39 cellular contexts compared by ENCODE assay signal in genomic region chr16:21236831-21237230, GRCh38. TPM values are rescaled to one million over a fixed set of nuclear protein-coding genes. Genes with fewer than 3 reads are reported as not detected.
"Had no signal": no experiment of that assay in that cellular context is flagged by ENCODE, and none has a peak within 500 bp of the region (broad histone marks: within the 10 kb centered on the region; RNA-seq: fewer than 3 reads in every experiment).

No MANE protein-coding gene starts in this region.

- DNase-seq: activated effector memory CD4-positive, alpha-beta T cell treated with anti-CD3 and anti-CD28 coated beads, Interleukin-2, amount 50 U/mL, for 16 hours; activated effector memory CD4-positive, alpha-beta T cell treated with Interleukin-2 at 50 U/mL for 16 hours; activated gamma-delta T cell; activated gamma-delta T cell treated with Interleukin-2 at 50 U/mL for 16 hours; activated naive CD4-positive, alpha-beta T cell; activated naive CD4-positive, alpha-beta T cell treated with anti-CD3 and anti-CD28 coated beads for 36 hours; activated naive CD4-positive, alpha-beta T cell treated with anti-CD3 and anti-CD28 coated beads, Interleukin-2, amount 10 ng/mL, durations not matched to agents 7 days and 5 days; activated naive CD4-positive, alpha-beta T cell treated with anti-CD3 and anti-CD28 coated beads, Interleukin-2, amount 50 U/mL, for 16 hours; activated naive CD4-positive, alpha-beta T cell treated with Interleukin-2 at 50 U/mL for 16 hours; activated naive CD8-positive, alpha-beta T cell treated with anti-CD3 and anti-CD28 coated beads for 36 hours; activated naive CD8-positive, alpha-beta T cell treated with anti-CD3 and anti-CD28 coated beads, Interleukin-2, amount 10 ng/mL, durations not matched to agents 7 days and 5 days; activated naive CD8-positive, alpha-beta T cell treated with anti-CD3 and anti-CD28 coated beads, Interleukin-2, amount 50 U/mL, for 24 hours; activated T-cell treated with anti-CD3 and anti-CD28 coated beads for 4 hours; activated T-cell treated with anti-CD3 and anti-CD28 coated beads, Interleukin-2, amount 50 U/mL, for 1 hour; activated T-cell treated with anti-CD3 and anti-CD28 coated beads, Interleukin-2, amount 50 U/mL, for 24 hours; activated T-cell treated with anti-CD3 and anti-CD28 coated beads, Interleukin-2, amount 50 U/mL, for 4 hours; activated T-cell treated with anti-CD3 and anti-CD28 coated beads, Interleukin-2, amount 50 U/mL, for 48 hours; activated T-cell treated with anti-CD3 and anti-CD28 coated beads, Interleukin-2, amount 50 U/mL, for 72 hours; adrenal gland; amniotic stem cell; amygdala; anterior cingulate cortex; aorta; body of pancreas; brain microvascular endothelial cell; caudate nucleus; central memory CD4-positive, alpha-beta T cell; cerebellar nuclear complex had no signal

- FAIRE-seq: astrocyte, bronchial epithelial cell had no signal

- H3K27ac ChIP-seq: adrenal gland, ascending aorta, body of pancreas, brain microvascular endothelial cell, breast epithelium, cardiac muscle cell had no signal

- H3K9me3 ChIP-seq: adrenal gland, ascending aorta, body of pancreas, breast epithelium had no signal

- H3K4me1 ChIP-seq: adrenal gland, ascending aorta, breast epithelium had no signal

- H3K4me3 ChIP-seq: adrenal gland, ascending aorta, body of pancreas, breast epithelium, cardiac muscle cell had no signal

- H3K36me3 ChIP-seq: adrenal gland, ascending aorta, brain microvascular endothelial cell, breast epithelium, cardiac muscle cell had no signal

- ATAC-seq: activated naive CD4-positive, alpha-beta T cell treated with anti-CD3 and anti-CD28 coated beads, Interleukin-2, amount 50 U/mL, for 72 hours; activated naive CD8-positive, alpha-beta T cell treated with anti-CD3 and anti-CD28 coated beads, Interleukin-2, amount 50 U/mL, for 24 hours; activated T-cell treated with anti-CD3 and anti-CD28 coated beads, Interleukin-2, amount 50 U/mL, for 4 hours; activated T-cell treated with anti-CD3 and anti-CD28 coated beads, Interleukin-2, amount 50 U/mL, for 72 hours; activated T-helper 17 cell treated with anti-CD3 and anti-CD28 coated beads, Interleukin-2, amount 50 U/mL, for 72 hours; body of pancreas had no signal

- H3K27me3 ChIP-seq: adrenal gland, ascending aorta, body of pancreas, brain microvascular endothelial cell, breast epithelium, cardiac muscle cell had no signal

RNA-seq across cellular contexts. Expression of gene ANKS4B, which starts 3.3 kb away (rescaled TPM):
- total RNA-seq: activated naive CD4-positive, alpha-beta T cell treated with anti-CD3 and anti-CD28 coated beads, Interleukin-2, amount 50 U/mL, for 72 hours; activated naive CD8-positive, alpha-beta T cell treated with anti-CD3 and anti-CD28 coated beads for 36 hours; activated naive CD8-positive, alpha-beta T cell treated with anti-CD3 and anti-CD28 coated beads, Interleukin-2, amount 10 ng/mL, durations not matched to agents 7 days and 5 days; activated T-cell treated with anti-CD3 and anti-CD28 coated beads, Interleukin-2, amount 50 U/mL, for 4 hours; activated T-cell treated with anti-CD3 and anti-CD28 coated beads, Interleukin-2, amount 50 U/mL, for 72 hours; activated T-helper 1 cell treated with anti-CD3 and anti-CD28 coated beads, Interleukin-12 subunit alpha, Interleukin-12 subunit beta, Interleukin-2, Interleukin-4 antibody, amounts not matched to agents 30 ng/mL and 10 ng/mL and 1 ng/mL, durations not matched to agents 14 hours and 24 hours and 36 hours; activated T-helper 17 cell treated with anti-CD3 and anti-CD28 coated beads, Interleukin-2, amount 50 U/mL, for 72 hours; activated T-helper 2 cell treated with anti-CD3 and anti-CD28 coated beads, Interferon-gamma antibody, Interleukin-2, Interleukin-4, amounts not matched to agents 10 μg/mL and 5 μg/mL and 100 μg/mL, durations not matched to agents 14 hours and 24 hours and 36 hours; adrenal gland; aorta; ascending aorta; astrocyte; bronchial epithelial cell; cardiac muscle cell; cardiac septum had no signal
- polyA plus RNA-seq: adrenal gland, cardiac muscle cell had no signal

RNA-seq across cellular contexts. Expression of gene ZP2, which starts 25.5 kb away (rescaled TPM):
- total RNA-seq: activated naive CD4-positive, alpha-beta T cell treated with anti-CD3 and anti-CD28 coated beads for 36 hours; activated naive CD4-positive, alpha-beta T cell treated with anti-CD3 and anti-CD28 coated beads, Interleukin-2, amount 50 U/mL, for 72 hours; activated naive CD8-positive, alpha-beta T cell treated with anti-CD3 and anti-CD28 coated beads for 36 hours; activated naive CD8-positive, alpha-beta T cell treated with anti-CD3 and anti-CD28 coated beads, Interleukin-2, amount 10 ng/mL, durations not matched to agents 7 days and 5 days; activated T-cell treated with anti-CD3 and anti-CD28 coated beads, Interleukin-2, amount 50 U/mL, for 4 hours; activated T-cell treated with anti-CD3 and anti-CD28 coated beads, Interleukin-2, amount 50 U/mL, for 72 hours; activated T-helper 1 cell treated with anti-CD3 and anti-CD28 coated beads, Interleukin-12 subunit alpha, Interleukin-12 subunit beta, Interleukin-2, Interleukin-4 antibody, amounts not matched to agents 30 ng/mL and 10 ng/mL and 1 ng/mL, durations not matched to agents 14 hours and 24 hours and 36 hours; activated T-helper 17 cell treated with anti-CD3 and anti-CD28 coated beads, Interleukin-2, amount 50 U/mL, for 72 hours; activated T-helper 2 cell treated with anti-CD3 and anti-CD28 coated beads, Interferon-gamma antibody, Interleukin-2, Interleukin-4, amounts not matched to agents 10 μg/mL and 5 μg/mL and 100 μg/mL, durations not matched to agents 14 hours and 24 hours and 36 hours; adrenal gland; aorta; ascending aorta; astrocyte; body of pancreas; breast epithelium; bronchial epithelial cell; cardiac muscle cell; cardiac septum had no signal
- polyA plus RNA-seq: adipose tissue, adrenal gland, aorta, cardiac muscle cell had no signal

RNA-seq across cellular contexts. Expression of gene CRYM, which starts 41.3 kb away (rescaled TPM):
- total RNA-seq: activated naive CD4-positive, alpha-beta T cell treated with anti-CD3 and anti-CD28 coated beads for 36 hours; activated naive CD4-positive, alpha-beta T cell treated with anti-CD3 and anti-CD28 coated beads, Interleukin-2, amount 50 U/mL, for 72 hours; activated naive CD8-positive, alpha-beta T cell treated with anti-CD3 and anti-CD28 coated beads for 36 hours; activated naive CD8-positive, alpha-beta T cell treated with anti-CD3 and anti-CD28 coated beads, Interleukin-2, amount 10 ng/mL, durations not matched to agents 7 days and 5 days; activated T-cell treated with anti-CD3 and anti-CD28 coated beads, Interleukin-2, amount 50 U/mL, for 4 hours; activated T-cell treated with anti-CD3 and anti-CD28 coated beads, Interleukin-2, amount 50 U/mL, for 72 hours; activated T-helper 1 cell treated with anti-CD3 and anti-CD28 coated beads, Interleukin-12 subunit alpha, Interleukin-12 subunit beta, Interleukin-2, Interleukin-4 antibody, amounts not matched to agents 30 ng/mL and 10 ng/mL and 1 ng/mL, durations not matched to agents 14 hours and 24 hours and 36 hours; activated T-helper 17 cell treated with anti-CD3 and anti-CD28 coated beads, Interleukin-2, amount 50 U/mL, for 72 hours; activated T-helper 2 cell treated with anti-CD3 and anti-CD28 coated beads, Interferon-gamma antibody, Interleukin-2, Interleukin-4, amounts not matched to agents 10 μg/mL and 5 μg/mL and 100 μg/mL, durations not matched to agents 14 hours and 24 hours and 36 hours; ascending aorta; cardiac muscle cell had no signal
- polyA plus RNA-seq: cardiac muscle cell had no signal
